8 cellular contexts compared by ENCODE assay signal in genomic region chr6:37103169-37104039, GRCh38.
DNase-seq lines count a peak whose midpoint lies in the region; ATAC-seq and TF ChIP-seq lines count a peak whose summit lies in the region.

No MANE protein-coding gene starts in this region.

- H3K27ac ChIP-seq in adipose tissue (ENCODE audit: low read depth, low read length) (peak overlapping the region; percentile 57), left ventricle myocardium inferior (replicated peaks) (peak overlapping the region; percentile 94)

- peak; percentile 45 for DNase-seq in Ammon's horn (ENCODE audit: low spot score)
- DNase-seq in NCI-H748 (lab: John Stamatoyannopoulos, UW; ENCODE audit: unreplicated experiment), result peak; percentile 99
- DNase-seq in left ventricle myocardium inferior, result peak; percentile 60
- DNase-seq in posterior cingulate gyrus, result peak in 6 of 10 donors; percentile 14 to 88 (median 46)

- no peaks in the 10 kb centered on the region for H3K9me3 ChIP-seq in left ventricle myocardium inferior (replicated peaks)

- no peaks in the 10 kb centered on the region for H3K27me3 ChIP-seq in left ventricle myocardium inferior (ENCODE audit: low read depth)

- ATAC-seq in HG03439 (IDR thresholded peaks at IDR 0.05; ENCODE audit: unreplicated experiment) (peak; percentile 43), HG03139 (IDR thresholded peaks at IDR 0.05; ENCODE audit: unreplicated experiment) (no peak), GM19452 (IDR thresholded peaks at IDR 0.05; ENCODE audit: unreplicated experiment) (no peak)

- 12 to 16% (median 15%) methylated on average over 10 of the region's 10 CpGs for WGBS in adipose tissue, 3 donors

- H3K4me1 ChIP-seq in left ventricle myocardium inferior, result peaks cover 32% of the 10 kb centered on the region

- peak overlapping the region; percentile 61 for H3K4me3 ChIP-seq in left ventricle myocardium inferior

- TF ChIP-seq CTCF in left ventricle myocardium inferior (IDR thresholded peaks at IDR 0.05; ENCODE audit: borderline replicate concordance), result no peak

- H3K36me3 ChIP-seq in left ventricle myocardium inferior, result no peaks in the 10 kb centered on the region

- intact Hi-C loops in left ventricle myocardium inferior (cut with micrococcal nuclease) (no loop called here), posterior cingulate gyrus (cut with DNase I) (loop anchor here (1.0 to 5.0 kb wide), 2 partner anchors 46 to 65 kb away; no protein-coding TSS in a partner anchor)

Comparison
In these comparisons a context has a peak if more than half of its experiments do, and no peak if none do; other contexts are left out.
1. DNase-seq: peak in every context shown above with its lines; median percentile 99 in NCI-H748; 60 in left ventricle myocardium inferior; 46 in posterior cingulate gyrus; 45 in Ammon's horn.